ENCODE assay signal across 9 cellular contexts in the genomic region with DNA sequence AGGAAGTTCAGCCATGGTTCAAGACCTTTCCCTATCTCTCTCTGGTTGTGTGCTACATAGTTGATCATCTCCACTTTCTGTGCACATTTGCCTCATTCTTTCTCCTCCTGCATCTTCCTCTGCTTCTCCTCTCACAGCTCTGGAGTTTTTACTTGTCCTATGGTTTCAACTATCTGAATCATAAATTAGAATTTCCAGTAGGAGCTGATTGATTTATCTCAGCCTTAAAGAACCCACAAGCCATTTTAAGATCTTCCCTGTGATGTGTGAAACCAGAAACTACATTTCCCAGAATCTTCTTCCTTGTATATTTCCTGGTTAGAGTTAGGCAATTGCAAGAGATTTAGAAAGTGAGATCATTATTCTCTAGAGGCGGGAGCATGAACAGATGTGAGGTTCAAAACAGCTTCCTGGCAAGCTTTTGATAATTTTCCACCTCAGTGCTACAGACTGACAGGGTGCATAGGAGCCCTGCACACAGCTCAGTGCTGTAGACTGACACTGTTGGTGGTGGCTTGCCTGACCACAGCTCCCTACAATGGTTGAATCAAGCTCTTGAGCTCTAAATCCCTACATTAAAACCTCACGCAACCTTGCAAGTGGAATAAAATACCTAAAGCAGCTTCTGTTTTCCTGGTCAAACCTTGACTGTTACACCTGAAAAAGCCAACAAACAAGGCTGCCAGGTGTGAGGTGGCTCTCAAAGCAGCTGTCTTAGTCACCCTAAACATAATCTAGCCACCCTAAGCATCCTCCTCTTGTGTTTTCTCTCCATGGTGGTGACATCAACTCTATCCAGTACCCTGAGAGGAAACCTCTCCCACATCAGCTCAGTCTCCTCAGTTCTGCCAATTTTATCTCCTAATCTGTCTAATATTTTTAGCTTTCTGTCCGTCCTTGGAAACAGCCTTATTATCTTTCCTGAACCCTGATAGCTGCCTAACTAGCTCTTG. TPM values are rescaled to one million over a fixed set of nuclear protein-coding genes. Genes with fewer than 3 reads are reported as not detected.
DNase-seq lines count a peak whose midpoint lies in the region; ATAC-seq and TF ChIP-seq lines count a peak whose summit lies in the region.
"Had no signal": no experiment of that assay in that cellular context is flagged by ENCODE, and none has a peak within 500 bp of the region (broad histone marks: within the 10 kb centered on the region; RNA-seq: fewer than 3 reads in every experiment).

No MANE protein-coding gene starts in this region.

- H3K27me3 Mint-ChIP-seq in activated CD8-positive, alpha-beta T cell treated with anti-CD3 and anti-CD28 coated beads for 36 hours, result no peaks in the 10 kb centered on the region
- peaks cover 0 to 3% (median 0%) of the 10 kb centered on the region in 5 donors for H3K27me3 Mint-ChIP-seq in naive thymus-derived CD4-positive, alpha-beta T cell

- peaks cover 62% of the 10 kb centered on the region for H3K4me1 Mint-ChIP-seq in activated CD8-positive, alpha-beta T cell treated with anti-CD3 and anti-CD28 coated beads for 36 hours (ENCODE audit: low read depth)
- H3K4me1 Mint-ChIP-seq in naive thymus-derived CD4-positive, alpha-beta T cell, result peaks cover 33 to 60% (median 55%) of the 10 kb centered on the region in 7 donors

- H3K4me3 ChIP-seq in naive thymus-derived CD4-positive, alpha-beta T cell (ENCODE audit: low read length), result peak overlapping the region; percentile 5

- no peaks in the 10 kb centered on the region for H3K36me3 ChIP-seq in naive thymus-derived CD4-positive, alpha-beta T cell (ENCODE audit: control insufficient read depth in 2 of 3, insufficient read depth in 3 of 3, low read length in 3 of 3)

- no peak for TF ChIP-seq CTCF in activated CD8-positive, alpha-beta T cell treated with anti-CD3 and anti-CD28 coated beads for 36 hours (IDR thresholded peaks at IDR 0.05)

- H3K36me3 Mint-ChIP-seq in activated CD8-positive, alpha-beta T cell treated with anti-CD3 and anti-CD28 coated beads for 36 hours (ENCODE audit: low read depth), result peaks cover 4% of the 10 kb centered on the region
- peaks cover 0 to 3% (median 0%) of the 10 kb centered on the region in 5 donors for H3K36me3 Mint-ChIP-seq in naive thymus-derived CD4-positive, alpha-beta T cell

- H3K27ac ChIP-seq in naive thymus-derived CD4-positive, alpha-beta T cell (ENCODE audit: low read depth, low read length), result peak overlapping the region; percentile 64
- H3K27ac ChIP-seq: 22Rv1 had no signal

- CTCF ChIA-PET in activated CD8-positive, alpha-beta T cell treated with anti-CD3 and anti-CD28 coated beads for 36 hours (lab: Charles Lee), result interaction anchor here (1.1 to 2.5 kb wide), 12 partner anchors 8 to 179 kb away, joined by 3 to 13 read pairs (median 4); partner anchors contain the start of gene IFNG
- CTCF ChIA-PET in naive thymus-derived CD4-positive, alpha-beta T cell (lab: Charles Lee), result interaction anchor here (0.5 to 1.1 kb wide), 7 partner anchors 10 to 587 kb away, joined by 3 to 4 read pairs (median 3); no protein-coding TSS in a partner anchor

- no peaks in the 10 kb centered on the region for H3K27me3 ChIP-seq in naive thymus-derived CD4-positive, alpha-beta T cell (ENCODE audit: control insufficient read depth in 2 of 2, insufficient read depth in 2 of 2, low read length in 2 of 2)

- H3K4me3 Mint-ChIP-seq in activated CD8-positive, alpha-beta T cell treated with anti-CD3 and anti-CD28 coated beads for 36 hours, result peak overlapping the region; percentile 28
- H3K4me3 Mint-ChIP-seq in naive thymus-derived CD4-positive, alpha-beta T cell, result peak overlapping the region; percentile 3 to 69 (median 60)

- intact Hi-C loops in activated CD8-positive, alpha-beta T cell treated with anti-CD3 and anti-CD28 coated beads for 36 hours (cut with micrococcal nuclease), result no loop called here
- intact Hi-C loops in naive thymus-derived CD4-positive, alpha-beta T cell (cut with micrococcal nuclease), result loop anchor here (1.0 to 10.0 kb wide), 5 partner anchors 8 to 913 kb away; partner anchors contain the start of gene IFNG (in 1 of the 2)

- peak; percentile 74 for ATAC-seq in HG03103 (IDR thresholded peaks at IDR 0.05; ENCODE audit: low read depth, unreplicated experiment)
- peak; percentile 93 for ATAC-seq in activated CD8-positive, alpha-beta T cell treated with anti-CD3 and anti-CD28 coated beads for 36 hours
- ATAC-seq in naive thymus-derived CD4-positive, alpha-beta T cell, result peak; percentile 92
- ATAC-seq in HG02938 (IDR thresholded peaks at IDR 0.05; ENCODE audit: unreplicated experiment), result no peak
- no peak for ATAC-seq in HG02678 (IDR thresholded peaks at IDR 0.05; ENCODE audit: unreplicated experiment)

- peaks cover 33 to 53% of the 10 kb centered on the region in 2 donors for H3K4me1 ChIP-seq in naive thymus-derived CD4-positive, alpha-beta T cell (ENCODE audit: control insufficient read depth in 2 of 2, insufficient read depth in 2 of 2, low read length in 2 of 2)

- H3K9me3 ChIP-seq in naive thymus-derived CD4-positive, alpha-beta T cell (ENCODE audit: control insufficient read depth in 2 of 3, low read length in 3 of 3), result no peaks in the 10 kb centered on the region

- H3K27ac Mint-ChIP-seq in activated CD8-positive, alpha-beta T cell treated with anti-CD3 and anti-CD28 coated beads for 36 hours, result peak overlapping the region; percentile 82
- H3K27ac Mint-ChIP-seq in naive thymus-derived CD4-positive, alpha-beta T cell, result peak overlapping the region; percentile 75 to 94 (median 88)

- H3K9me3 Mint-ChIP-seq in activated CD8-positive, alpha-beta T cell treated with anti-CD3 and anti-CD28 coated beads for 36 hours, result no peaks in the 10 kb centered on the region
- H3K9me3 Mint-ChIP-seq in naive thymus-derived CD4-positive, alpha-beta T cell, result peaks cover 0 to 2% (median 0%) of the 10 kb centered on the region in 11 donors

- POLR2A ChIA-PET in activated CD8-positive, alpha-beta T cell treated with anti-CD3 and anti-CD28 coated beads for 36 hours (lab: Charles Lee), result interaction anchor here (0.7 to 2.0 kb wide), 5 partner anchors 22 to 280 kb away, joined by 3 to 11 read pairs (median 3); partner anchors contain the start of gene IFNG
- POLR2A ChIA-PET in naive thymus-derived CD4-positive, alpha-beta T cell (lab: Charles Lee), result interaction anchor here (0.5 to 1.6 kb wide), 12 partner anchors 9 to 920 kb away, joined by 3 to 7 read pairs (median 4); no protein-coding TSS in a partner anchor

- DNase-seq in DMS153 (lab: John Stamatoyannopoulos, UW), result peak; percentile 77
- no peak for DNase-seq in DMS153 treated with DMSO at 0.1 percent for 48 hours (lab: John Stamatoyannopoulos, UW; ENCODE audit: unreplicated experiment)
- peak; percentile 78 for DNase-seq in activated CD8-positive, alpha-beta T cell treated with anti-CD3 and anti-CD28 coated beads for 36 hours
- peak in 8 of 9 donors; percentile 43 to 77 (median 68) for DNase-seq in naive thymus-derived CD4-positive, alpha-beta T cell
- no peak for DNase-seq in Kasumi-1 (lab: John Stamatoyannopoulos, UW)

RNA-seq across cellular contexts. Expression of gene IFNG, which starts 21.5 kb away (rescaled TPM):
- total RNA-seq in activated CD8-positive, alpha-beta T cell treated with anti-CD3 and anti-CD28 coated beads for 36 hours, result 10 to 100 TPM; 42.7 to 43.6 TPM
- 10 to 100 TPM in 2 of 5 experiments, 1 to 10 TPM in 1, under 1 TPM in 2; 0.38 to 52.6 (median 1.1) TPM for total RNA-seq in naive thymus-derived CD4-positive, alpha-beta T cell
- polyA plus RNA-seq in naive thymus-derived CD4-positive, alpha-beta T cell, result not detected

RNA-seq across cellular contexts. Expression of gene IL26, which starts 44.5 kb away (rescaled TPM):
- not detected for total RNA-seq in activated CD8-positive, alpha-beta T cell treated with anti-CD3 and anti-CD28 coated beads for 36 hours
- 1 to 10 TPM in 1 of 5 experiments, not detected in 4; 4.5 TPM for total RNA-seq in naive thymus-derived CD4-positive, alpha-beta T cell
- polyA plus RNA-seq in naive thymus-derived CD4-positive, alpha-beta T cell, result not detected

Comparison
In these comparisons a context has a peak if more than half of its experiments do, and no peak if none do; other contexts are left out.
1. DNase-seq: peak in DMS153 (single experiment), activated CD8-positive, alpha-beta T cell treated with anti-CD3 and anti-CD28 coated beads for 36 hours (single experiment) and naive thymus-derived CD4-positive, alpha-beta T cell (8 of 9); none in DMS153 treated with DMSO at 0.1 percent for 48 hours (single experiment) and Kasumi-1 (0 of 2).
2. ATAC-seq: peak in HG03103 (single experiment), activated CD8-positive, alpha-beta T cell treated with anti-CD3 and anti-CD28 coated beads for 36 hours (single experiment) and naive thymus-derived CD4-positive, alpha-beta T cell (single experiment); none in HG02938 (single experiment) and HG02678 (single experiment).